ENCODE assay signal across 28 cellular contexts in the genomic region with DNA sequence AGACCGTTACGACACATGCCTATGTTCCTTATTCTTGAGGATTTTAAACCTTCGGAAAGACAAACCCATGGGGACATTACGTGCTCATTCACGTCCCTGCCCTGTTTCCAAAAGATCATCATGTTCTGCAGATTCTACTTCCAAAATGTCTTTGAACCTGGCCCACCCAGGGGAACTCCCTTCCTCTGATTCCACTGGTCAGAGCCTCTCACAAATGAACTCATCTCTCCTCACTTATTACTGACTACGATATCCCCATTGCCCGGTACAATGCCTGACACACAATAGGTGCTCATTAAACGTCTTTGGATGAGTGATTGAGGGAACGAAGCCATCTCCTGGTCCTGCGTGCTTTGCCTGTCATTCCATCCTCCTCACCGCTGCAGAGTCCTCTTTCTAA.
"Had no signal": no experiment of that assay in that cellular context is flagged by ENCODE, and none has a peak within 500 bp of the region (broad histone marks: within the 10 kb centered on the region; RNA-seq: fewer than 3 reads in every experiment).

No MANE protein-coding gene starts in this region.

- ATAC-seq: heart left ventricle; left cardiac atrium; left lung; lower lobe of right lung; naive thymus-derived CD8-positive, alpha-beta T cell; psoas muscle; sciatic nerve; stimulated activated naive B cell treated with anti-CD40 and anti-IgM and Interleukin-4, amounts not matched to agents 10 μg/mL and 1 μg/mL and 100 μg/mL, for 72 hours; stimulated activated naive CD8-positive, alpha-beta T cell treated with anti-CD3 and anti-CD28 coated beads, Interleukin-15, Interleukin-2, amounts not matched to agents 100 U/mL and 50 U/mL, for 24 hours; upper lobe of right lung had no signal

- H3K4me1 Mint-ChIP-seq: naive thymus-derived CD8-positive, alpha-beta T cell; nephron; stimulated activated naive B cell treated with anti-CD40 and anti-IgM and Interleukin-4, amounts not matched to agents 10 μg/mL and 1 μg/mL and 100 μg/mL, for 72 hours had no signal

- H3K4me3 Mint-ChIP-seq: naive thymus-derived CD8-positive, alpha-beta T cell; nephron; neural crest cell; stimulated activated naive B cell treated with anti-CD40 and anti-IgM and Interleukin-4, amounts not matched to agents 10 μg/mL and 1 μg/mL and 100 μg/mL, for 72 hours had no signal

- H3K27ac ChIP-seq: heart left ventricle, hepatocyte, left lung, lower lobe of right lung, parathyroid adenoma, psoas muscle, skin epidermis, stomach, testis, thyroid gland, transverse colon, upper lobe of right lung, uterus had no signal

- H3K27ac Mint-ChIP-seq: naive thymus-derived CD8-positive, alpha-beta T cell; nephron; stimulated activated naive B cell treated with anti-CD40 and anti-IgM and Interleukin-4, amounts not matched to agents 10 μg/mL and 1 μg/mL and 100 μg/mL, for 72 hours had no signal

- DNase-seq: heart left ventricle; kidney glomerular epithelial cell; left cardiac atrium; left lung; lower lobe of right lung; mammary epithelial cell; mesenchymal stem cell; naive thymus-derived CD8-positive, alpha-beta T cell; nucleus accumbens; psoas muscle; stimulated activated CD4-positive, alpha-beta T cell treated with anti-CD3 and anti-CD28 coated beads, Interleukin-12 subunit alpha, Interleukin-12 subunit beta, amount 100 ng/mL, for 4 hours; stimulated activated CD4-positive, alpha-beta T cell treated with anti-CD3 and anti-CD28 coated beads, Interleukin-15, amount 100 ng/mL, for 24 hours; stimulated activated CD4-positive, alpha-beta T cell treated with anti-CD3 and anti-CD28 coated beads, Interleukin-2, amount 100 ng/mL, for 24 hours; stimulated activated CD4-positive, alpha-beta T cell treated with anti-CD3 and anti-CD28 coated beads, Interleukin-4, amount 100 ng/mL, for 1 hour; stimulated activated naive B cell treated with anti-CD40 and anti-IgM and Interleukin-4, amounts not matched to agents 10 μg/mL and 1 μg/mL and 100 μg/mL, for 72 hours; stimulated activated naive CD8-positive, alpha-beta T cell treated with anti-CD3 and anti-CD28 coated beads, Interleukin-15, Interleukin-2, amounts not matched to agents 100 U/mL and 50 U/mL, for 24 hours; stomach; testis; thyroid gland; transverse colon; upper lobe of right lung; uterus had no signal

- H3K9me3 Mint-ChIP-seq: naive thymus-derived CD8-positive, alpha-beta T cell; stimulated activated naive B cell treated with anti-CD40 and anti-IgM and Interleukin-4, amounts not matched to agents 10 μg/mL and 1 μg/mL and 100 μg/mL, for 72 hours had no signal

- H3K36me3 Mint-ChIP-seq: naive thymus-derived CD8-positive, alpha-beta T cell; stimulated activated naive B cell treated with anti-CD40 and anti-IgM and Interleukin-4, amounts not matched to agents 10 μg/mL and 1 μg/mL and 100 μg/mL, for 72 hours had no signal
